ENCODE assay signal across 1 cellular context in genomic region chr5:154850255-154851062, GRCh38.
A peak's percentile ranks its signal among the peaks of the same experiment; 100 is the strongest.
TF ChIP-seq lines count a peak whose summit lies in the region.

Gene FAXDC2 (minus strand): TSS chr5:154850603. CDS start chr5:154838178, 12,425 bp downstream.

TF ChIP-seq in HepG2, 621 proteins besides CTCF, POLR2A, EP300 and RAD21 (continued from another document and continues in another):
- TF ChIP-seq PREB (CRISPR knock-in tag; IDR thresholded peaks at IDR 0.05) = no peak
- TF ChIP-seq ZNF776 (CRISPR knock-in tag; IDR thresholded peaks at IDR 0.05) = no peak
- TF ChIP-seq CHCHD3 (CRISPR knock-in tag; IDR thresholded peaks at IDR 0.05) = no peak
- TF ChIP-seq ZBTB43 (CRISPR knock-in tag; conservative IDR thresholded peaks at IDR 0.05) = no peak
- TF ChIP-seq MED1 (CRISPR knock-in tag; IDR thresholded peaks at IDR 0.05) = peak; percentile 72
- TF ChIP-seq HOXA9 (CRISPR knock-in tag; IDR thresholded peaks at IDR 0.05; ENCODE audit: borderline replicate concordance) = no peak
- TF ChIP-seq NFAT5 (CRISPR knock-in tag; IDR thresholded peaks at IDR 0.05) = no peak
- no peak for TF ChIP-seq RBAK (CRISPR knock-in tag; IDR thresholded peaks at IDR 0.05)
- no peak for TF ChIP-seq ZBTB34 (CRISPR knock-in tag; IDR thresholded peaks at IDR 0.05)
- no peak for TF ChIP-seq ATAD3A (CRISPR knock-in tag; IDR thresholded peaks at IDR 0.05)
- TF ChIP-seq ZNF143 (CRISPR knock-in tag; IDR thresholded peaks at IDR 0.05) = no peak
- TF ChIP-seq CBX2 (IDR thresholded peaks at IDR 0.05; ENCODE audit: low read depth, low read length) = no peak
- TF ChIP-seq CBX2 (CRISPR knock-in tag; IDR thresholded peaks at IDR 0.05; ENCODE audit: low read depth) = no peak
- TF ChIP-seq ZBTB14 (CRISPR knock-in tag; IDR thresholded peaks at IDR 0.05) = no peak
- TF ChIP-seq ELF3 (CRISPR knock-in tag; IDR thresholded peaks at IDR 0.05) = peak; percentile 41; the same call in 1 of the 2 replicates
- peak; percentile 60 for TF ChIP-seq ZFP91 (CRISPR knock-in tag; IDR thresholded peaks at IDR 0.05; ENCODE audit: borderline replicate concordance)
- no peak for TF ChIP-seq DNMT3B (CRISPR knock-in tag; conservative IDR thresholded peaks at IDR 0.05)
- no peak for TF ChIP-seq SIN3B (IDR thresholded peaks at IDR 0.05; ENCODE audit: low read length)
- TF ChIP-seq ZNF841 (CRISPR knock-in tag; IDR thresholded peaks at IDR 0.05; ENCODE audit: borderline replicate concordance) = no peak
- TF ChIP-seq ZNF567 (CRISPR knock-in tag; IDR thresholded peaks at IDR 0.05; ENCODE audit: borderline replicate concordance) = 0 out of 2 replicates have a peak, but pooled peaks have one; percentile 62
- TF ChIP-seq DBP (CRISPR knock-in tag; IDR thresholded peaks at IDR 0.05; ENCODE audit: not compliant biosample characterization) = no peak
- TF ChIP-seq ZBTB1 (CRISPR knock-in tag; IDR thresholded peaks at IDR 0.05; ENCODE audit: borderline replicate concordance) = no peak
- no peak for TF ChIP-seq SP2 (CRISPR knock-in tag; IDR thresholded peaks at IDR 0.05)
- TF ChIP-seq ZNF800 (CRISPR knock-in tag; IDR thresholded peaks at IDR 0.05) = no peak
- TF ChIP-seq ZNF343 (CRISPR knock-in tag; IDR thresholded peaks at IDR 0.05) = no peak
- TF ChIP-seq TRIM24 (CRISPR knock-in tag; IDR thresholded peaks at IDR 0.05) = no peak
- no peak for TF ChIP-seq CEBPB (IDR thresholded peaks at IDR 0.05; ENCODE audit: borderline replicate concordance, low read depth, low read length)
- TF ChIP-seq ZNF580 (CRISPR knock-in tag; IDR thresholded peaks at IDR 0.05; ENCODE audit: borderline replicate concordance, low read depth) = peak; percentile 52; the same call in 1 of the 2 replicates
- peak; percentile 63 for TF ChIP-seq ZNF501 (CRISPR knock-in tag; IDR thresholded peaks at IDR 0.05)
- no peak for TF ChIP-seq BORCS8-MEF2B (CRISPR knock-in tag; IDR thresholded peaks at IDR 0.05)
- TF ChIP-seq PHF8 (CRISPR knock-in tag; IDR thresholded peaks at IDR 0.05) = peak; percentile 59
- no peak for TF ChIP-seq BRD4 (CRISPR knock-in tag; IDR thresholded peaks at IDR 0.05)
- no peak for TF ChIP-seq ISX (CRISPR knock-in tag; conservative IDR thresholded peaks at IDR 0.05)
- peak; percentile 45; the same call in 1 of the 2 replicates for TF ChIP-seq ZNF317 (CRISPR knock-in tag; IDR thresholded peaks at IDR 0.05)
- 0 out of 2 replicates have a peak, but pooled peaks have one; percentile 38 for TF ChIP-seq ZNF451 (CRISPR knock-in tag; IDR thresholded peaks at IDR 0.05)
- peak; percentile 27; the same call in 1 of the 2 replicates for TF ChIP-seq MYC (CRISPR knock-in tag; IDR thresholded peaks at IDR 0.05; ENCODE audit: borderline replicate concordance)
- peak; percentile 49; the same call in 1 of the 2 replicates for TF ChIP-seq RXRA (CRISPR knock-in tag; IDR thresholded peaks at IDR 0.05)
- no peak for TF ChIP-seq ZNF496 (CRISPR knock-in tag; IDR thresholded peaks at IDR 0.05; ENCODE audit: insufficient replicate concordance)
- TF ChIP-seq SP140L (CRISPR knock-in tag; IDR thresholded peaks at IDR 0.05; ENCODE audit: borderline replicate concordance) = no peak
- TF ChIP-seq ZNF225 (CRISPR knock-in tag; IDR thresholded peaks at IDR 0.05) = no peak
- 0 out of 2 replicates have a peak, but pooled peaks have one; percentile 39 for TF ChIP-seq YEATS4 (CRISPR knock-in tag; IDR thresholded peaks at IDR 0.05; ENCODE audit: borderline replicate concordance)
- 0 out of 2 replicates have a peak, but pooled peaks have one; percentile 7 for TF ChIP-seq HNF4A (CRISPR knock-in tag; IDR thresholded peaks at IDR 0.05)
- peak; percentile 56 for TF ChIP-seq MAX (IDR thresholded peaks at IDR 0.05)
- TF ChIP-seq ZNF280D (CRISPR knock-in tag; IDR thresholded peaks at IDR 0.05) = no peak
- TF ChIP-seq PCBP1 (IDR thresholded peaks at IDR 0.05; ENCODE audit: borderline replicate concordance, low read depth, low read length) = no peak
- TF ChIP-seq PAX8 (CRISPR knock-in tag; IDR thresholded peaks at IDR 0.05; ENCODE audit: borderline replicate concordance) = no peak
- TF ChIP-seq MTF2 (CRISPR knock-in tag; IDR thresholded peaks at IDR 0.05; ENCODE audit: borderline replicate concordance) = no peak
- no peak for TF ChIP-seq SKI (IDR thresholded peaks at IDR 0.05; ENCODE audit: partially characterized antibody)
